ENCODE assay signal across 13 cellular contexts in genomic region chr6:5115168-5115567, GRCh38. TPM values are rescaled to one million over a fixed set of nuclear protein-coding genes. Genes with fewer than 3 reads are reported as not detected.
DNase-seq lines count a peak whose midpoint lies in the region; ATAC-seq and TF ChIP-seq lines count a peak whose summit lies in the region.
"Had no signal": no experiment of that assay in that cellular context is flagged by ENCODE, and none has a peak within 500 bp of the region (broad histone marks: within the 10 kb centered on the region; RNA-seq: fewer than 3 reads in every experiment).

No MANE protein-coding gene starts in this region.

- CTCF ChIA-PET in activated CD4-positive, alpha-beta memory T cell treated with anti-CD3 and anti-CD28 coated beads, Interleukin-2, amount 10 ng/mL, durations not matched to agents 7 days and 5 days (lab: Charles Lee), result no interaction called here

- no peaks in the 10 kb centered on the region for H3K9me3 ChIP-seq in WERI-Rb-1 (ENCODE audit: severe bottlenecking)
- H3K9me3 ChIP-seq: sigmoid colon, SJCRH30 had no signal

- H3K4me3 ChIP-seq in WERI-Rb-1 (ENCODE audit: low read depth, low read length) (no peak overlapping the region), foreskin fibroblast (ENCODE audit: low read depth in 1 of 2, low read length in 2 of 2) (no peak overlapping the region)
- H3K4me3 ChIP-seq: sigmoid colon, SJCRH30 had no signal

- H3K36me3 Mint-ChIP-seq in progenitor cell of endocrine pancreas (ENCODE audit: insufficient read depth), result peaks cover 3% of the 10 kb centered on the region
- no peaks in the 10 kb centered on the region for H3K36me3 Mint-ChIP-seq in activated CD4-positive, alpha-beta memory T cell treated with anti-CD3 and anti-CD28 coated beads, Interleukin-2, amount 10 ng/mL, durations not matched to agents 7 days and 5 days (ENCODE audit: low read depth)

- peaks cover 15% of the 10 kb centered on the region for H3K36me3 ChIP-seq in WERI-Rb-1
- H3K36me3 ChIP-seq: sigmoid colon had no signal

- no peaks in the 10 kb centered on the region for H3K27me3 Mint-ChIP-seq in progenitor cell of endocrine pancreas
- H3K27me3 Mint-ChIP-seq in activated CD4-positive, alpha-beta memory T cell treated with anti-CD3 and anti-CD28 coated beads, Interleukin-2, amount 10 ng/mL, durations not matched to agents 7 days and 5 days, result no peaks in the 10 kb centered on the region

- no peak overlapping the region for H3K4me3 Mint-ChIP-seq in progenitor cell of endocrine pancreas (ENCODE audit: low read depth)
- H3K4me3 Mint-ChIP-seq in activated CD4-positive, alpha-beta memory T cell treated with anti-CD3 and anti-CD28 coated beads, Interleukin-2, amount 10 ng/mL, durations not matched to agents 7 days and 5 days, result no peak overlapping the region

- H3K27ac ChIP-seq in WERI-Rb-1, result no peak overlapping the region
- H3K27ac ChIP-seq: sigmoid colon, SJCRH30 had no signal

- peak; percentile 44 for DNase-seq in HCEC 1CT
- no peak for DNase-seq in WERI-Rb-1
- DNase-seq in foreskin fibroblast, result peak; percentile 20 to 42
- DNase-seq in progenitor cell of endocrine pancreas (ENCODE audit: low spot score, unreplicated experiment), result no peak
- DNase-seq in activated T-cell treated with anti-CD3 and anti-CD28 coated beads, Interleukin-2, amount 50 U/mL, for 1 hour, result no peak
- no peak for DNase-seq in effector CD8-positive, alpha-beta T cell (lab: John Stamatoyannopoulos, UW)
- DNase-seq in activated CD4-positive, alpha-beta memory T cell treated with anti-CD3 and anti-CD28 coated beads, Interleukin-2, amount 10 ng/mL, durations not matched to agents 7 days and 5 days, result no peak
- DNase-seq: activated CD4-positive, CD25-positive, alpha-beta regulatory T cell; aorta; sigmoid colon; SJCRH30 had no signal

- H3K4me1 Mint-ChIP-seq in progenitor cell of endocrine pancreas (ENCODE audit: low read depth), result no peaks in the 10 kb centered on the region
- no peaks in the 10 kb centered on the region for H3K4me1 Mint-ChIP-seq in activated CD4-positive, alpha-beta memory T cell treated with anti-CD3 and anti-CD28 coated beads, Interleukin-2, amount 10 ng/mL, durations not matched to agents 7 days and 5 days

- no peaks in the 10 kb centered on the region for H3K9me3 Mint-ChIP-seq in progenitor cell of endocrine pancreas (ENCODE audit: low read depth)
- no peaks in the 10 kb centered on the region for H3K9me3 Mint-ChIP-seq in activated CD4-positive, alpha-beta memory T cell treated with anti-CD3 and anti-CD28 coated beads, Interleukin-2, amount 10 ng/mL, durations not matched to agents 7 days and 5 days

- no peak for ATAC-seq in HG02571 (IDR thresholded peaks at IDR 0.05; ENCODE audit: unreplicated experiment)
- ATAC-seq: esophagus mucosa had no signal

- no peak overlapping the region for H3K27ac Mint-ChIP-seq in progenitor cell of endocrine pancreas
- no peak overlapping the region for H3K27ac Mint-ChIP-seq in activated CD4-positive, alpha-beta memory T cell treated with anti-CD3 and anti-CD28 coated beads, Interleukin-2, amount 10 ng/mL, durations not matched to agents 7 days and 5 days

- no peaks in the 10 kb centered on the region for H3K27me3 ChIP-seq in WERI-Rb-1 (ENCODE audit: insufficient read depth, low read depth, severe bottlenecking)
- H3K27me3 ChIP-seq: sigmoid colon, SJCRH30 had no signal

- POLR2A ChIA-PET in activated CD4-positive, alpha-beta memory T cell treated with anti-CD3 and anti-CD28 coated beads, Interleukin-2, amount 10 ng/mL, durations not matched to agents 7 days and 5 days (lab: Charles Lee), result no interaction called here

- TF ChIP-seq CTCF in WERI-Rb-1 (IDR thresholded peaks at IDR 0.05; ENCODE audit: low read depth, low read length), result peak; percentile 29; the same call in 1 of the 2 replicates
- peak; percentile 25 for TF ChIP-seq CTCF in foreskin fibroblast (IDR thresholded peaks at IDR 0.05; ENCODE audit: low read depth, low read length)
- peak; percentile 21 for TF ChIP-seq CTCF in progenitor cell of endocrine pancreas (IDR thresholded peaks at IDR 0.05; ENCODE audit: unreplicated experiment)

RNA-seq across cellular contexts. Expression of gene PPP1R3G, which starts 30.0 kb away (rescaled TPM):
- total RNA-seq in progenitor cell of endocrine pancreas, result 0.07 TPM in 1 of 2 replicates, not detected in the other
- under 1 TPM; 0.08 to 0.10 TPM for total RNA-seq in activated CD4-positive, alpha-beta memory T cell treated with anti-CD3 and anti-CD28 coated beads, Interleukin-2, amount 10 ng/mL, durations not matched to agents 7 days and 5 days

Comparison
In these comparisons a context has a peak if more than half of its experiments do, and no peak if none do; other contexts are left out.
1. DNase-seq: peak in HCEC 1CT (single experiment) and foreskin fibroblast (2 of 2); none in WERI-Rb-1 (single experiment), progenitor cell of endocrine pancreas (single experiment), activated T-cell treated with anti-CD3 and anti-CD28 coated beads, Interleukin-2, amount 50 U/mL, for 1 hour (single experiment), effector CD8-positive, alpha-beta T cell (single experiment) and activated CD4-positive, alpha-beta memory T cell treated with anti-CD3 and anti-CD28 coated beads, Interleukin-2, amount 10 ng/mL, durations not matched to agents 7 days and 5 days (single experiment).
2. Peak in every context shown above with its lines, with median percentiles within 50 percentile points of each other: CTCF ChIP-seq.